In the genomic region with DNA sequence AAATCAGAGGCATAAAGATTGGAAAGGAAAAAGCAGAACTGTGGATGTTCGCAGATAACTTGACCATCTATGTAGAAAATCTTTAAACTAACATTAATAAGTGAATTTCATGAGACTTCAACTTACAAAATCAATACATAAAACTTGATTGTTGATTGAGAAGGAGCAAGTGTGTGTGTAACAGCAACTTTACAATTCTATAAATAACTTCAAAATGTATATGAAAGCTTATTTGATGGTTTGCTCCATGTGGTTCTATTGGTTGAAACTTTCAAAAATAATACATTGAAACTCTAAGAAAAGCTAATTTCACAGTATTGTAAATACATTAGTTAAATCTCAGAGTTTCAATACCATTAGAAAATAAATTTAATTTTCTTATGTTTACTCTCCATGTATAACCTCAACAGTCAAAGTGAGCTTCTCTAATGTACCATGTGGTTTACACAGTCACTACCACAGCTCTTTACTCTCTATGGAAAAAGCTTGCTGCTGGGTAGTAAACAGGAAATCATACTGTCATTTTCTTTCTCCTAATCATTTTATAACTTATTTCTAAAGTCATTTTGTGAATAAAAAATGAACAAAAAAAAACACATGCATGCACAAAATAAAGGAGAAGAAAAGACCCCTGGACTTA, we compare ENCODE assay signal across 12 cellular contexts. TPM values are rescaled to one million over a fixed set of nuclear protein-coding genes. Genes with fewer than 3 reads are reported as not detected.
DNase-seq lines count a peak whose midpoint lies in the region; ATAC-seq and TF ChIP-seq lines count a peak whose summit lies in the region.
"Had no signal": no experiment of that assay in that cellular context is flagged by ENCODE, and none has a peak within 500 bp of the region (broad histone marks: within the 10 kb centered on the region; RNA-seq: fewer than 3 reads in every experiment).

No MANE protein-coding gene starts in this region.

- peaks cover 0 to 3% of the 10 kb centered on the region in 2 donors for H3K9me3 Mint-ChIP-seq in natural killer cell

- H3K4me3 Mint-ChIP-seq in natural killer cell, result peak overlapping the region; percentile 65

- peaks cover 25% of the 10 kb centered on the region for H3K9me3 ChIP-seq in KOPT-K1 (ENCODE audit: insufficient read depth, low read length, poor library complexity, severe bottlenecking)
- H3K9me3 ChIP-seq: Peyer's patch had no signal

- peak overlapping the region; percentile 39 for H3K27ac ChIP-seq in KOPT-K1 (ENCODE audit: low read depth, low read length, poor library complexity, severe bottlenecking)

- no peak for TF ChIP-seq CTCF in natural killer cell (IDR thresholded peaks at IDR 0.05)

- peaks cover 14% of the 10 kb centered on the region for H3K36me3 ChIP-seq in KOPT-K1 (ENCODE audit: insufficient read depth, low read length)
- H3K36me3 ChIP-seq: Peyer's patch had no signal

- peaks cover 31 to 34% of the 10 kb centered on the region in 2 donors for H3K4me1 Mint-ChIP-seq in natural killer cell

- DNase-seq in natural killer cell (no peak), kidney tubule cell (ENCODE audit: low spot score) (no peak), A172 (ENCODE audit: low spot score) (no peak), left colon (no peak), OCI-M2 (lab: John Stamatoyannopoulos, UW; ENCODE audit: unreplicated experiment) (no peak)
- DNase-seq: DMS53, islet precursor cell, NCI-H1105 treated with DMSO at 0.1 percent for 48 hours, Peyer's patch had no signal

- intact Hi-C loops in natural killer cell (cut with micrococcal nuclease) (loop anchor here (2.0 kb wide), 1 partner anchor 35 kb away; no protein-coding TSS in a partner anchor), left colon (cut with DNase I, micrococcal nuclease) (no loop called here)

- H3K36me3 Mint-ChIP-seq in natural killer cell, result peaks cover 15% of the 10 kb centered on the region

- H3K27me3 Mint-ChIP-seq in natural killer cell (ENCODE audit: low read depth in 2 of 2), result no peaks in the 10 kb centered on the region

- ATAC-seq in GM19035 (IDR thresholded peaks at IDR 0.05; ENCODE audit: unreplicated experiment) (peak; percentile 87), HG02759 (IDR thresholded peaks at IDR 0.05; ENCODE audit: unreplicated experiment) (peak; percentile 64), natural killer cell (peak; percentile 75 to 94 (median 82)), left colon (no peak)

- H3K27ac Mint-ChIP-seq in natural killer cell, result peak overlapping the region; percentile 81 to 84

RNA-seq across cellular contexts. Expression of a gene that starts 12.0 kb away (rescaled TPM):
- total RNA-seq in natural killer cell, result 100 to 1,000 TPM; 135 to 157 (median 136) TPM
- total RNA-seq in A172 (2014; rRNA removed; shearing (Covaris generic)), result 42.1 and 56.9 TPM in 2 replicates
- 10 to 100 TPM in 1 of 2 donors, 1 to 10 TPM in 1; 9.7 to 21.1 TPM for total RNA-seq in left colon
